ENCODE assay signal across 31 cellular contexts in genomic region chr5:3546028-3546427, GRCh38. TPM values are rescaled to one million over a fixed set of nuclear protein-coding genes. Genes with fewer than 3 reads are reported as not detected.
"Had no signal": no experiment of that assay in that cellular context is flagged by ENCODE, and none has a peak within 500 bp of the region (broad histone marks: within the 10 kb centered on the region; RNA-seq: fewer than 3 reads in every experiment).

No MANE protein-coding gene starts in this region.

- H2AFZ ChIP-seq: neural progenitor cell, parathyroid adenoma had no signal

- H3K36me3 ChIP-seq: neural progenitor cell, ovary, spleen, stomach, thoracic aorta, thyroid gland, tibial nerve, upper lobe of left lung, vagina had no signal

- DNase-seq: naive thymus-derived CD4-positive, alpha-beta T cell; natural killer cell; ovary; posterior cingulate gyrus; psoas muscle; right cardiac atrium; spleen; stimulated activated CD4-positive, alpha-beta T cell treated with anti-CD3 and anti-CD28 coated beads, Interleukin-12 subunit alpha, Interleukin-12 subunit beta, amount 100 ng/mL, for 4 hours; stimulated activated CD4-positive, alpha-beta T cell treated with anti-CD3 and anti-CD28 coated beads, Interleukin-1b, Interleukin-23, amount 100 ng/mL, for 48 hours; stimulated activated CD4-positive, alpha-beta T cell treated with anti-CD3 and anti-CD28 coated beads, Interleukin-4, amount 100 ng/mL, for 24 hours; stimulated activated naive B cell treated with anti-CD40 and anti-IgM and Interleukin-4, amounts not matched to agents 10 μg/mL and 1 μg/mL and 100 μg/mL, for 72 hours; stimulated activated naive CD4-positive, alpha-beta T cell treated with Interleukin-2 at 50 U/mL for 16 hours; stomach; thyroid gland; trophoblast cell; upper lobe of left lung had no signal

- H3K4me1 ChIP-seq: neural progenitor cell, parathyroid adenoma, psoas muscle, spleen, stomach, thyroid gland, tibial nerve, upper lobe of left lung, vagina had no signal

- H3K27ac ChIP-seq: neural progenitor cell, ovary, parathyroid adenoma, psoas muscle, skin epidermis, spleen, stomach, thoracic aorta, thyroid gland, tibial nerve, upper lobe of left lung, vagina had no signal

- H3K9me3 Mint-ChIP-seq: nephron had no signal

- ATAC-seq: naive thymus-derived CD4-positive, alpha-beta T cell; natural killer cell; psoas muscle; right cardiac atrium; sciatic nerve; stimulated activated effector memory CD8-positive, alpha-beta T cell treated with anti-CD3 and anti-CD28 coated beads, Interleukin-12 subunit alpha, Interleukin-12 subunit beta, amount 100 ng/mL, for 72 hours; stimulated activated naive B cell treated with anti-CD40 and anti-IgM and Interleukin-4, amounts not matched to agents 10 μg/mL and 1 μg/mL and 100 μg/mL, for 72 hours had no signal

- H3K9ac ChIP-seq: neural progenitor cell, parathyroid adenoma had no signal

- H3K9me3 ChIP-seq: ovary, stomach, thoracic aorta, thyroid gland, upper lobe of left lung, vagina had no signal

- H3K27me3 ChIP-seq: neural progenitor cell, ovary, spleen, thyroid gland, tibial nerve, upper lobe of left lung, vagina had no signal

- FAIRE-seq: urothelium cell line had no signal

- H3K27me3 Mint-ChIP-seq: stimulated activated naive B cell treated with anti-CD40 and anti-IgM and Interleukin-4, amounts not matched to agents 10 μg/mL and 1 μg/mL and 100 μg/mL, for 72 hours; stimulated activated naive CD8-positive, alpha-beta T cell treated with anti-CD3 and anti-CD28 coated beads, Interleukin-15, Interleukin-2, amounts not matched to agents 100 ng/mL and 50 ng/mL, for 24 hours had no signal

- H3K4me3 Mint-ChIP-seq: naive thymus-derived CD4-positive, alpha-beta T cell; natural killer cell; nephron; neural progenitor cell; stimulated activated effector memory CD8-positive, alpha-beta T cell treated with anti-CD3 and anti-CD28 coated beads, Interleukin-12 subunit alpha, Interleukin-12 subunit beta, amount 100 ng/mL, for 72 hours; stimulated activated naive B cell treated with anti-CD40 and anti-IgM and Interleukin-4, amounts not matched to agents 10 μg/mL and 1 μg/mL and 100 μg/mL, for 72 hours; stimulated activated naive CD8-positive, alpha-beta T cell treated with anti-CD3 and anti-CD28 coated beads, Interleukin-15, Interleukin-2, amounts not matched to agents 100 ng/mL and 50 ng/mL, for 24 hours had no signal

- H3K4me3 ChIP-seq: neural progenitor cell, ovary, psoas muscle, skin epidermis, smooth muscle cell, spleen, stomach, thoracic aorta, thyroid gland, tibial nerve, upper lobe of left lung, vagina had no signal

- H3K4me1 Mint-ChIP-seq: naive thymus-derived CD4-positive, alpha-beta T cell; natural killer cell; nephron; neural progenitor cell; stimulated activated effector memory CD8-positive, alpha-beta T cell treated with anti-CD3 and anti-CD28 coated beads, Interleukin-12 subunit alpha, Interleukin-12 subunit beta, amount 100 ng/mL, for 72 hours; stimulated activated naive B cell treated with anti-CD40 and anti-IgM and Interleukin-4, amounts not matched to agents 10 μg/mL and 1 μg/mL and 100 μg/mL, for 72 hours had no signal

- H3K4me2 ChIP-seq: neural progenitor cell, smooth muscle cell had no signal

- H3K79me2 ChIP-seq: parathyroid adenoma had no signal

- H3K27ac Mint-ChIP-seq: naive thymus-derived CD4-positive, alpha-beta T cell; natural killer cell; nephron; neural progenitor cell; progenitor cell of endocrine pancreas; stimulated activated effector memory CD8-positive, alpha-beta T cell treated with anti-CD3 and anti-CD28 coated beads, Interleukin-12 subunit alpha, Interleukin-12 subunit beta, amount 100 ng/mL, for 72 hours; stimulated activated naive B cell treated with anti-CD40 and anti-IgM and Interleukin-4, amounts not matched to agents 10 μg/mL and 1 μg/mL and 100 μg/mL, for 72 hours; stimulated activated naive CD8-positive, alpha-beta T cell treated with anti-CD3 and anti-CD28 coated beads, Interleukin-15, Interleukin-2, amounts not matched to agents 100 ng/mL and 50 ng/mL, for 24 hours had no signal

- H3K36me3 Mint-ChIP-seq: naive thymus-derived CD4-positive, alpha-beta T cell; natural killer cell; neural progenitor cell; stimulated activated effector memory CD8-positive, alpha-beta T cell treated with anti-CD3 and anti-CD28 coated beads, Interleukin-12 subunit alpha, Interleukin-12 subunit beta, amount 100 ng/mL, for 72 hours; stimulated activated naive B cell treated with anti-CD40 and anti-IgM and Interleukin-4, amounts not matched to agents 10 μg/mL and 1 μg/mL and 100 μg/mL, for 72 hours had no signal

RNA-seq across cellular contexts. Expression of gene IRX1, which starts 49.6 kb away (rescaled TPM):
- total RNA-seq: naive thymus-derived CD4-positive, alpha-beta T cell; natural killer cell; ovary; psoas muscle; right cardiac atrium; spleen; stomach; ureter; vagina had no signal
- polyA plus RNA-seq: naive thymus-derived CD4-positive, alpha-beta T cell; neural cell; ovary; psoas muscle; spleen had no signal
